8 cellular contexts compared by ENCODE assay signal in genomic region chr10:120336910-120337540, GRCh38.
DNase-seq lines count a peak whose midpoint lies in the region; ATAC-seq and TF ChIP-seq lines count a peak whose summit lies in the region.

No MANE protein-coding gene starts in this region.

- H3K4me1 Mint-ChIP-seq in activated CD4-positive, alpha-beta memory T cell treated with anti-CD3 and anti-CD28 coated beads, Interleukin-2, amount 10 ng/mL, durations not matched to agents 7 days and 5 days: no peaks in the 10 kb centered on the region

- no peak overlapping the region for H3K4me3 Mint-ChIP-seq in activated CD4-positive, alpha-beta memory T cell treated with anti-CD3 and anti-CD28 coated beads, Interleukin-2, amount 10 ng/mL, durations not matched to agents 7 days and 5 days

- H2BK15ac ChIP-seq in neuronal stem cell (ENCODE audit: low read length): no peak overlapping the region

- H4K8ac ChIP-seq in neuronal stem cell (ENCODE audit: low read depth, low read length): no peak overlapping the region

- H3K9me3 ChIP-seq in neuronal stem cell (replicated peaks in 1 of 2; ENCODE audit: control insufficient read depth in 2 of 2, insufficient read depth in 1 of 2, low read depth in 1 of 2, low read length in 2 of 2) (no peaks in the 10 kb centered on the region), upper lobe of right lung (no peaks in the 10 kb centered on the region)

- TF ChIP-seq CTCF in epithelial cell of proximal tubule (conservative IDR thresholded peaks at IDR 0.05; ENCODE audit: low read depth, low read length) (peak; percentile 97), upper lobe of right lung (IDR thresholded peaks at IDR 0.05) (peak; percentile 82)

- H3K36me3 ChIP-seq in neuronal stem cell (replicated peaks in 1 of 2; ENCODE audit: control insufficient read depth in 2 of 2, insufficient read depth in 2 of 2, low read length in 2 of 2): no peaks in the 10 kb centered on the region
- H3K36me3 ChIP-seq in upper lobe of right lung: no peaks in the 10 kb centered on the region

- H3K14ac ChIP-seq in neuronal stem cell (ENCODE audit: low read length): no peak overlapping the region

- H4K91ac ChIP-seq in neuronal stem cell (ENCODE audit: low read depth, low read length, poor library complexity): no peak overlapping the region

- H3K4me1 ChIP-seq in neuronal stem cell (ENCODE audit: control insufficient read depth in 2 of 2, insufficient read depth in 1 of 2, low read depth in 1 of 2, low read length in 2 of 2) (no peaks in the 10 kb centered on the region), upper lobe of right lung (no peaks in the 10 kb centered on the region)

- intact Hi-C loops in upper lobe of right lung (cut with DNase I): no loop called here

- H3K9me3 Mint-ChIP-seq in activated CD4-positive, alpha-beta memory T cell treated with anti-CD3 and anti-CD28 coated beads, Interleukin-2, amount 10 ng/mL, durations not matched to agents 7 days and 5 days: no peaks in the 10 kb centered on the region

- no peak overlapping the region for H3K4ac ChIP-seq in neuronal stem cell (ENCODE audit: low read length)

- H3K27me3 ChIP-seq in neuronal stem cell (ENCODE audit: control insufficient read depth in 3 of 3, insufficient read depth in 3 of 3, low read depth in 1 of 3, low read length in 3 of 3) (no peaks in the 10 kb centered on the region), upper lobe of right lung (peaks cover 5% of the 10 kb centered on the region)

- H3K27ac Mint-ChIP-seq in activated CD4-positive, alpha-beta memory T cell treated with anti-CD3 and anti-CD28 coated beads, Interleukin-2, amount 10 ng/mL, durations not matched to agents 7 days and 5 days: no peak overlapping the region

- ATAC-seq in GM19043 (IDR thresholded peaks at IDR 0.05; ENCODE audit: low read depth, unreplicated experiment): peak; percentile 81
- ATAC-seq in upper lobe of right lung: peak; percentile 77

- H2BK12ac ChIP-seq in neuronal stem cell (ENCODE audit: low read length): no peak overlapping the region

- POLR2A ChIA-PET in activated CD4-positive, alpha-beta memory T cell treated with anti-CD3 and anti-CD28 coated beads, Interleukin-2, amount 10 ng/mL, durations not matched to agents 7 days and 5 days (lab: Charles Lee): no interaction called here

- no peaks in the 10 kb centered on the region for H3K79me1 ChIP-seq in neuronal stem cell (ENCODE audit: low read depth, low read length)

- no peak overlapping the region for H3K18ac ChIP-seq in neuronal stem cell (ENCODE audit: low read length)

- no peak overlapping the region for H3K4me2 ChIP-seq in neuronal stem cell (ENCODE audit: insufficient read depth, low read length, poor library complexity, severe bottlenecking)

- no peak overlapping the region for H3K23ac ChIP-seq in neuronal stem cell (ENCODE audit: low read depth, low read length, poor library complexity)

- no peak overlapping the region for H3K9ac ChIP-seq in neuronal stem cell (ENCODE audit: low read depth, low read length, poor library complexity)

- H3K27me3 Mint-ChIP-seq in activated CD4-positive, alpha-beta memory T cell treated with anti-CD3 and anti-CD28 coated beads, Interleukin-2, amount 10 ng/mL, durations not matched to agents 7 days and 5 days: peaks cover 6% of the 10 kb centered on the region

- no peaks in the 10 kb centered on the region for H3K36me3 Mint-ChIP-seq in activated CD4-positive, alpha-beta memory T cell treated with anti-CD3 and anti-CD28 coated beads, Interleukin-2, amount 10 ng/mL, durations not matched to agents 7 days and 5 days (ENCODE audit: low read depth)

- H2BK120ac ChIP-seq in neuronal stem cell (ENCODE audit: low read depth, low read length): no peak overlapping the region

- H2AFZ ChIP-seq in neuronal stem cell (ENCODE audit: low read length): no peak overlapping the region

- no peak overlapping the region for H2AK5ac ChIP-seq in neuronal stem cell (ENCODE audit: low read depth, low read length)

- CTCF ChIA-PET in activated CD4-positive, alpha-beta memory T cell treated with anti-CD3 and anti-CD28 coated beads, Interleukin-2, amount 10 ng/mL, durations not matched to agents 7 days and 5 days (lab: Charles Lee): interaction anchor here (0.6 to 1.7 kb wide), 8 partner anchors 10 to 586 kb away, joined by 3 to 14 read pairs (median 4); no protein-coding TSS in a partner anchor

- no CpG with 5 or more reads among the region's 4 CpGs for WGBS in neuronal stem cell (ENCODE audit: extremely low coverage in 2 of 2, insufficient read length in 2 of 2, insufficient replicate concordance in 1 of 2), 2 donors

- DNase-seq in CD1c-positive myeloid dendritic cell (ENCODE audit: extremely low spot score) (peak; percentile 43), NCI-H345 treated with DMSO at 0.1 percent for 48 hours (lab: John Stamatoyannopoulos, UW; ENCODE audit: unreplicated experiment) (peak; percentile 12), epithelial cell of proximal tubule (ENCODE audit: low read depth) (no peak), neuronal stem cell (ENCODE audit: low spot score) (peak; percentile 67), upper lobe of right lung (no peak), GM19240 (ENCODE audit: insufficient read length, low spot score) (no peak)
- DNase-seq in activated CD4-positive, alpha-beta memory T cell treated with anti-CD3 and anti-CD28 coated beads, Interleukin-2, amount 10 ng/mL, durations not matched to agents 7 days and 5 days: peak; percentile 56

- no peak overlapping the region for H3K4me3 ChIP-seq in epithelial cell of proximal tubule (ENCODE audit: low read depth, low read length)
- H3K4me3 ChIP-seq in neuronal stem cell (ENCODE audit: low read length in 2 of 2): no peak overlapping the region
- no peak overlapping the region for H3K4me3 ChIP-seq in upper lobe of right lung

- H3K27ac ChIP-seq in neuronal stem cell (replicated peaks; ENCODE audit: low read length) (no peak overlapping the region), upper lobe of right lung (no peak overlapping the region)

- H2BK5ac ChIP-seq in neuronal stem cell (ENCODE audit: low read length): no peak overlapping the region

Comparison
In these comparisons a context has a peak if more than half of its experiments do, and no peak if none do; other contexts are left out.
1. DNase-seq: peak in CD1c-positive myeloid dendritic cell (single experiment), NCI-H345 treated with DMSO at 0.1 percent for 48 hours (single experiment), activated CD4-positive, alpha-beta memory T cell treated with anti-CD3 and anti-CD28 coated beads, Interleukin-2, amount 10 ng/mL, durations not matched to agents 7 days and 5 days (single experiment) and neuronal stem cell (single experiment); none in epithelial cell of proximal tubule (single experiment), upper lobe of right lung (single experiment) and GM19240 (single experiment).